ENCODE assay signal across 28 cellular contexts in genomic region chr18:58077329-58077728, GRCh38.
"Had no signal": no experiment of that assay in that cellular context is flagged by ENCODE, and none has a peak within 500 bp of the region (broad histone marks: within the 10 kb centered on the region; RNA-seq: fewer than 3 reads in every experiment).

No MANE protein-coding gene starts in this region.

- DNase-seq: activated CD4-positive, alpha-beta memory T cell treated with anti-CD3 and anti-CD28 coated beads for 36 hours; activated CD4-positive, alpha-beta T cell treated with anti-CD3 and anti-CD28 coated beads for 36 hours; activated CD4-positive, alpha-beta T cell treated with anti-CD3 and anti-CD28 coated beads, Interleukin-2, amount 10 ng/mL, durations not matched to agents 24 days and 14 days; activated CD4-positive, CD25-positive, alpha-beta regulatory T cell; activated CD4-positive, CD25-positive, alpha-beta regulatory T cell treated with anti-CD3 and anti-CD28 coated beads, Interleukin-2, amount 50 U/mL, for 72 hours; activated CD8-positive, alpha-beta memory T cell treated with anti-CD3 and anti-CD28 coated beads, Interleukin-2, amount 50 U/mL, for 48 hours; activated CD8-positive, alpha-beta T cell treated with anti-CD3 and anti-CD28 coated beads, Interleukin-2, amount 10 ng/mL, durations not matched to agents 7 days and 5 days; activated gamma-delta T cell; activated naive CD4-positive, alpha-beta T cell; activated naive CD4-positive, alpha-beta T cell treated with anti-CD3 and anti-CD28 coated beads, Interleukin-2, amount 10 ng/mL, durations not matched to agents 7 days and 5 days; activated naive CD8-positive, alpha-beta T cell treated with anti-CD3 and anti-CD28 coated beads, Interleukin-2, amount 10 ng/mL, durations not matched to agents 7 days and 5 days; activated T-cell treated with anti-CD3 and anti-CD28 coated beads for 4 hours; activated T-cell treated with anti-CD3 and anti-CD28 coated beads, Interleukin-2, amount 50 U/mL, for 24 hours; activated T-cell treated with anti-CD3 and anti-CD28 coated beads, Interleukin-2, amount 50 U/mL, for 72 hours; brain microvascular endothelial cell; dorsolateral prefrontal cortex; effector memory CD4-positive, alpha-beta T cell; endodermal cell; foreskin fibroblast; head of caudate nucleus; T-cell; T-helper 9 cell had no signal

- H3K4me1 ChIP-seq: ascending aorta had no signal

- H3K27ac ChIP-seq: ascending aorta, brain microvascular endothelial cell, coronary artery, dorsolateral prefrontal cortex had no signal

- H3K4me3 ChIP-seq: ascending aorta, coronary artery, dorsolateral prefrontal cortex had no signal

- H3K36me3 ChIP-seq: ascending aorta, brain microvascular endothelial cell had no signal

- ATAC-seq: activated CD4-positive, alpha-beta T cell treated with anti-CD3 and anti-CD28 coated beads for 36 hours; activated CD8-positive, alpha-beta T cell treated with anti-CD3 and anti-CD28 coated beads, Interleukin-2, amount 10 ng/mL, durations not matched to agents 7 days and 5 days; activated naive CD4-positive, alpha-beta T cell treated with anti-CD3 and anti-CD28 coated beads, Interleukin-2, amount 50 U/mL, for 72 hours; activated T-cell treated with anti-CD3 and anti-CD28 coated beads, Interleukin-2, amount 50 U/mL, for 72 hours; esophagus mucosa; T-cell had no signal

- FAIRE-seq: bronchial epithelial cell, frontal cortex had no signal

- H3K9me3 ChIP-seq: ascending aorta had no signal

- H3K27me3 ChIP-seq: ascending aorta, brain microvascular endothelial cell had no signal
